Comparison of ENCODE assay signal across 18 cellular contexts in genomic region chrX:139113682-139114081, GRCh38.
DNase-seq lines count a peak whose midpoint lies in the region; ATAC-seq and TF ChIP-seq lines count a peak whose summit lies in the region.
"Had no signal": no experiment of that assay in that cellular context is flagged by ENCODE, and none has a peak within 500 bp of the region (broad histone marks: within the 10 kb centered on the region; RNA-seq: fewer than 3 reads in every experiment).

No MANE protein-coding gene starts in this region.

- no peaks in the 10 kb centered on the region for H3K79me1 ChIP-seq in mesenchymal stem cell (replicated peaks; ENCODE audit: low read length, poor library complexity, severe bottlenecking)

- H3K36me3 Mint-ChIP-seq in stimulated activated memory B cell treated with anti-CD40 and anti-IgM and Interleukin-4, amounts not matched to agents 10 μg/mL and 1 μg/mL and 100 μg/mL, for 72 hours = no peaks in the 10 kb centered on the region
- H3K36me3 Mint-ChIP-seq in activated CD8-positive, alpha-beta T cell treated with anti-CD3 and anti-CD28 coated beads for 36 hours (ENCODE audit: low read depth) = no peaks in the 10 kb centered on the region
- H3K36me3 Mint-ChIP-seq: naive thymus-derived CD8-positive, alpha-beta T cell had no signal

- H3K4me1 ChIP-seq in mesenchymal stem cell (ENCODE audit: control insufficient read depth, insufficient read depth, low read depth, low read length) = no peaks in the 10 kb centered on the region
- H3K4me1 ChIP-seq: upper lobe of left lung had no signal

- CTCF ChIA-PET in activated CD8-positive, alpha-beta T cell treated with anti-CD3 and anti-CD28 coated beads for 36 hours (lab: Charles Lee) = no interaction called here

- H3K4ac ChIP-seq in mesenchymal stem cell (ENCODE audit: low read depth in 1 of 2, low read length in 2 of 2) = no peak overlapping the region

- no peak overlapping the region for H2AK5ac ChIP-seq in mesenchymal stem cell (ENCODE audit: low read length, severe bottlenecking)

- H3K23ac ChIP-seq in mesenchymal stem cell (ENCODE audit: low read length in 2 of 2) = no peak overlapping the region

- TF ChIP-seq CTCF in VCaP (conservative IDR thresholded peaks at IDR 0.05) = no peak
- no peak for TF ChIP-seq CTCF in activated CD8-positive, alpha-beta T cell treated with anti-CD3 and anti-CD28 coated beads for 36 hours (IDR thresholded peaks at IDR 0.05)

- H3K18ac ChIP-seq in mesenchymal stem cell (ENCODE audit: low read depth in 1 of 2, low read length in 2 of 2) = no peak overlapping the region

- POLR2A ChIA-PET in activated CD8-positive, alpha-beta T cell treated with anti-CD3 and anti-CD28 coated beads for 36 hours (lab: Charles Lee) = no interaction called here

- no peak overlapping the region for H3K14ac ChIP-seq in mesenchymal stem cell (ENCODE audit: low read length in 2 of 2)

- H3K27me3 ChIP-seq in mesenchymal stem cell (ENCODE audit: control insufficient read depth in 1 of 2, insufficient read depth in 1 of 2, low read length in 2 of 2) = no peaks in the 10 kb centered on the region
- H3K27me3 ChIP-seq: upper lobe of left lung had no signal

- no peak overlapping the region for H3K4me3 ChIP-seq in mesenchymal stem cell (ENCODE audit: insufficient read depth in 1 of 2, low read depth in 1 of 2, low read length in 2 of 2)
- H3K4me3 ChIP-seq: GM23338, upper lobe of left lung had no signal

- H3K4me1 Mint-ChIP-seq in stimulated activated memory B cell treated with anti-CD40 and anti-IgM and Interleukin-4, amounts not matched to agents 10 μg/mL and 1 μg/mL and 100 μg/mL, for 72 hours = no peaks in the 10 kb centered on the region
- no peaks in the 10 kb centered on the region for H3K4me1 Mint-ChIP-seq in activated CD8-positive, alpha-beta T cell treated with anti-CD3 and anti-CD28 coated beads for 36 hours (ENCODE audit: low read depth)
- H3K4me1 Mint-ChIP-seq: activated CD4-positive, alpha-beta memory T cell treated with anti-CD3 and anti-CD28 coated beads, Interleukin-2, amount 10 ng/mL, durations not matched to agents 7 days and 5 days; GM23338; naive thymus-derived CD8-positive, alpha-beta T cell had no signal

- no peak overlapping the region for H2BK120ac ChIP-seq in mesenchymal stem cell (ENCODE audit: low read depth, low read length)

- no peaks in the 10 kb centered on the region for H3K9me3 ChIP-seq in mesenchymal stem cell (ENCODE audit: control insufficient read depth, low read length)
- H3K9me3 ChIP-seq: upper lobe of left lung had no signal

- H3K4me3 Mint-ChIP-seq in stimulated activated memory B cell treated with anti-CD40 and anti-IgM and Interleukin-4, amounts not matched to agents 10 μg/mL and 1 μg/mL and 100 μg/mL, for 72 hours = no peak overlapping the region
- no peak overlapping the region for H3K4me3 Mint-ChIP-seq in activated CD8-positive, alpha-beta T cell treated with anti-CD3 and anti-CD28 coated beads for 36 hours
- H3K4me3 Mint-ChIP-seq: activated CD4-positive, alpha-beta memory T cell treated with anti-CD3 and anti-CD28 coated beads, Interleukin-2, amount 10 ng/mL, durations not matched to agents 7 days and 5 days; activated T-cell treated with anti-CD3 and anti-CD28 coated beads, Interleukin-2, amount 50 U/mL, for 72 hours; effector memory CD8-positive, alpha-beta T cell; GM23338; naive thymus-derived CD8-positive, alpha-beta T cell had no signal

- no peak for ATAC-seq in stimulated activated memory B cell treated with anti-CD40 and anti-IgM and Interleukin-4, amounts not matched to agents 10 μg/mL and 1 μg/mL and 100 μg/mL, for 72 hours
- ATAC-seq in activated CD8-positive, alpha-beta T cell treated with anti-CD3 and anti-CD28 coated beads for 36 hours = no peak
- ATAC-seq: activated T-cell treated with anti-CD3 and anti-CD28 coated beads, Interleukin-2, amount 50 U/mL, for 72 hours; effector memory CD8-positive, alpha-beta T cell; GM23338; naive thymus-derived CD8-positive, alpha-beta T cell; stimulated activated naive CD8-positive, alpha-beta T cell treated with anti-CD3 and anti-CD28 coated beads, Interleukin-15, Interleukin-2, amounts not matched to agents 100 U/mL and 50 U/mL, for 24 hours had no signal

- H3K27me3 Mint-ChIP-seq in stimulated activated memory B cell treated with anti-CD40 and anti-IgM and Interleukin-4, amounts not matched to agents 10 μg/mL and 1 μg/mL and 100 μg/mL, for 72 hours = no peaks in the 10 kb centered on the region
- no peaks in the 10 kb centered on the region for H3K27me3 Mint-ChIP-seq in activated CD8-positive, alpha-beta T cell treated with anti-CD3 and anti-CD28 coated beads for 36 hours
- H3K27me3 Mint-ChIP-seq: activated CD4-positive, alpha-beta memory T cell treated with anti-CD3 and anti-CD28 coated beads, Interleukin-2, amount 10 ng/mL, durations not matched to agents 7 days and 5 days; effector memory CD8-positive, alpha-beta T cell had no signal

- H4K8ac ChIP-seq in mesenchymal stem cell (ENCODE audit: low read length) = no peak overlapping the region

- H3K9me3 Mint-ChIP-seq in stimulated activated memory B cell treated with anti-CD40 and anti-IgM and Interleukin-4, amounts not matched to agents 10 μg/mL and 1 μg/mL and 100 μg/mL, for 72 hours = no peaks in the 10 kb centered on the region
- H3K9me3 Mint-ChIP-seq in activated CD8-positive, alpha-beta T cell treated with anti-CD3 and anti-CD28 coated beads for 36 hours = no peaks in the 10 kb centered on the region
- H3K9me3 Mint-ChIP-seq: activated CD4-positive, alpha-beta memory T cell treated with anti-CD3 and anti-CD28 coated beads, Interleukin-2, amount 10 ng/mL, durations not matched to agents 7 days and 5 days; effector memory CD8-positive, alpha-beta T cell; GM23338; naive thymus-derived CD8-positive, alpha-beta T cell had no signal

- H3K4me2 ChIP-seq in mesenchymal stem cell (ENCODE audit: low read length, poor library complexity, severe bottlenecking) = no peak overlapping the region
- H3K4me2 ChIP-seq: GM23338 had no signal

- H2AFZ ChIP-seq in mesenchymal stem cell (ENCODE audit: low read depth, low read length) = no peak overlapping the region
- H2AFZ ChIP-seq: GM23338 had no signal

- H3K27ac ChIP-seq in VCaP = peak overlapping the region; percentile 51
- H3K27ac ChIP-seq in mesenchymal stem cell (ENCODE audit: low read length, poor library complexity, severe bottlenecking) = no peak overlapping the region
- H3K27ac ChIP-seq: upper lobe of left lung had no signal

- no peak overlapping the region for H3K27ac Mint-ChIP-seq in stimulated activated memory B cell treated with anti-CD40 and anti-IgM and Interleukin-4, amounts not matched to agents 10 μg/mL and 1 μg/mL and 100 μg/mL, for 72 hours
- no peak overlapping the region for H3K27ac Mint-ChIP-seq in activated CD8-positive, alpha-beta T cell treated with anti-CD3 and anti-CD28 coated beads for 36 hours
- H3K27ac Mint-ChIP-seq: activated CD4-positive, alpha-beta memory T cell treated with anti-CD3 and anti-CD28 coated beads, Interleukin-2, amount 10 ng/mL, durations not matched to agents 7 days and 5 days; activated T-cell treated with anti-CD3 and anti-CD28 coated beads, Interleukin-2, amount 50 U/mL, for 72 hours; effector memory CD8-positive, alpha-beta T cell; GM23338; naive thymus-derived CD8-positive, alpha-beta T cell had no signal

- WGBS in mesenchymal stem cell = 81% methylated on average over 5 of the region's 5 CpGs

- intact Hi-C loops in head of caudate nucleus (cut with DNase I) = no loop called here
- intact Hi-C loops in activated CD8-positive, alpha-beta T cell treated with anti-CD3 and anti-CD28 coated beads for 36 hours (cut with micrococcal nuclease) = no loop called here

- no peak overlapping the region for H3K9ac ChIP-seq in mesenchymal stem cell (ENCODE audit: low read length)

- H2BK15ac ChIP-seq in mesenchymal stem cell (ENCODE audit: low read depth, poor library complexity, severe bottlenecking) = no peak overlapping the region

- H4K91ac ChIP-seq in mesenchymal stem cell (ENCODE audit: low read length) = no peak overlapping the region

- no peaks in the 10 kb centered on the region for H3K36me3 ChIP-seq in mesenchymal stem cell (ENCODE audit: control insufficient read depth in 1 of 2, insufficient read depth in 2 of 2, low read depth in 1 of 2, low read length in 2 of 2)
- H3K36me3 ChIP-seq: upper lobe of left lung had no signal

- H2BK12ac ChIP-seq in mesenchymal stem cell (ENCODE audit: low read length in 2 of 2) = no peak overlapping the region

- H2BK5ac ChIP-seq in mesenchymal stem cell (ENCODE audit: low read depth, low read length, poor library complexity, severe bottlenecking) = no peak overlapping the region

- DNase-seq in A172 (ENCODE audit: low spot score) = peak; percentile 9
- peak; percentile 63 for DNase-seq in DMS53 (lab: John Stamatoyannopoulos, UW)
- DNase-seq in NCI-H446 treated with DMSO at 0.1 percent for 48 hours (lab: John Stamatoyannopoulos, UW) = peak; percentile 15
- DNase-seq in head of caudate nucleus = no peak
- DNase-seq in activated CD8-positive, alpha-beta T cell treated with anti-CD3 and anti-CD28 coated beads for 36 hours = no peak
- no peak for DNase-seq in mesenchymal stem cell
- DNase-seq: activated CD4-positive, alpha-beta memory T cell treated with anti-CD3 and anti-CD28 coated beads, Interleukin-2, amount 10 ng/mL, durations not matched to agents 7 days and 5 days; activated T-cell treated with anti-CD3 and anti-CD28 coated beads, Interleukin-2, amount 50 U/mL, for 72 hours; central memory CD4-positive, alpha-beta T cell; DMS79; effector memory CD8-positive, alpha-beta T cell; naive thymus-derived CD8-positive, alpha-beta T cell; stimulated activated naive CD8-positive, alpha-beta T cell treated with anti-CD3 and anti-CD28 coated beads, Interleukin-15, Interleukin-2, amounts not matched to agents 100 U/mL and 50 U/mL, for 24 hours; SW 1271 had no signal

Comparison
In these comparisons a context has a peak if more than half of its experiments do, and no peak if none do; other contexts are left out.
1. DNase-seq: peak in A172 (single experiment), DMS53 (single experiment) and NCI-H446 treated with DMSO at 0.1 percent for 48 hours (single experiment); none in head of caudate nucleus (0 of 42), activated CD8-positive, alpha-beta T cell treated with anti-CD3 and anti-CD28 coated beads for 36 hours (single experiment) and mesenchymal stem cell (single experiment).